ENCODE assay signal across 24 cellular contexts in the genomic region with DNA sequence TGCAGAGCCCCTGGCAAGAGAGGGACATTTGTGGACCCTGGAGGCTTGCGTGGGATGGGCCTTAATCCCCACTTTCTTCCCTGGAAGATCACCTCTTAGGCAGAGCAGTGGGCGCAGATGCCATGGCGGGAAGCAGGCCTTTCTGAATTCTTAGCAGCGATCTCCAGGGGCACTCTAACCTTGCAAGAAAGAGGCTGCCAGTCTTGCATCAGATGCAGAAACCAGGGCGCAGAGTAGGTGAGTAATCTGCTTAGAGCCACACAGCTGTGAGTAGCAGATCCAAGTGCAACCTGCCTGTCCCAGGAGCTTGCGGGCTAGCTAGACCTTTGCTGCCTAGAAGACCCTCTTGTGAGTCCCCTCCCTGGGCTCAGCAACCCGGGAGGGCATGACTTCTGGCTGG. TPM values are rescaled to one million over a fixed set of nuclear protein-coding genes. Genes with fewer than 3 reads are reported as not detected.
DNase-seq lines count a peak whose midpoint lies in the region; ATAC-seq and TF ChIP-seq lines count a peak whose summit lies in the region.
"Had no signal": no experiment of that assay in that cellular context is flagged by ENCODE, and none has a peak within 500 bp of the region (broad histone marks: within the 10 kb centered on the region; RNA-seq: fewer than 3 reads in every experiment).

No MANE protein-coding gene starts in this region.

- CTCF ChIA-PET in activated CD8-positive, alpha-beta T cell treated with anti-CD3 and anti-CD28 coated beads for 36 hours (lab: Charles Lee) = no interaction called here
- CTCF ChIA-PET in activated CD8-positive, alpha-beta T cell treated with anti-CD3 and anti-CD28 coated beads, Interleukin-2, amount 10 ng/mL, durations not matched to agents 7 days and 5 days (lab: Charles Lee) = no interaction called here
- CTCF ChIA-PET in Caco-2 (lab: Charles Lee) = no interaction called here

- no peaks in the 10 kb centered on the region for H3K27me3 Mint-ChIP-seq in activated CD8-positive, alpha-beta T cell treated with anti-CD3 and anti-CD28 coated beads for 36 hours
- H3K27me3 Mint-ChIP-seq in activated CD8-positive, alpha-beta T cell treated with anti-CD3 and anti-CD28 coated beads, Interleukin-2, amount 10 ng/mL, durations not matched to agents 7 days and 5 days (ENCODE audit: low read depth) = no peaks in the 10 kb centered on the region
- H3K27me3 Mint-ChIP-seq in Caco-2 (ENCODE audit: insufficient read depth, unreplicated experiment) = no peaks in the 10 kb centered on the region
- H3K27me3 Mint-ChIP-seq in activated naive CD8-positive, alpha-beta T cell treated with anti-CD3 and anti-CD28 coated beads for 36 hours = no peaks in the 10 kb centered on the region
- no peaks in the 10 kb centered on the region for H3K27me3 Mint-ChIP-seq in neural crest cell (ENCODE audit: low read depth)
- H3K27me3 Mint-ChIP-seq: effector memory CD8-positive, alpha-beta T cell; naive thymus-derived CD8-positive, alpha-beta T cell had no signal

- intact Hi-C loops in activated CD8-positive, alpha-beta T cell treated with anti-CD3 and anti-CD28 coated beads for 36 hours (cut with micrococcal nuclease) = no loop called here
- intact Hi-C loops in Caco-2 (cut with micrococcal nuclease; ENCODE audit: unreplicated experiment) = no loop called here

- peak; percentile 17 for DNase-seq in activated CD8-positive, alpha-beta T cell treated with anti-CD3 and anti-CD28 coated beads for 36 hours
- DNase-seq in activated CD8-positive, alpha-beta T cell treated with anti-CD3 and anti-CD28 coated beads, Interleukin-2, amount 10 ng/mL, durations not matched to agents 7 days and 5 days = no peak
- DNase-seq in Caco-2 (peak in 1 of 2 experiments; percentile 21), neural crest cell (ENCODE audit: low read depth, low spot score) (no peak), A172 (ENCODE audit: low spot score) (no peak)
- DNase-seq in activated naive CD8-positive, alpha-beta T cell treated with anti-CD3 and anti-CD28 coated beads for 36 hours = no peak
- DNase-seq: activated CD4-positive, alpha-beta T cell treated with anti-CD3 and anti-CD28 coated beads for 48 hours; activated effector memory CD4-positive, alpha-beta T cell treated with Interleukin-2 at 50 U/mL for 16 hours; BE2C; brain microvascular endothelial cell; colonic mucosa; COR-L47; effector memory CD8-positive, alpha-beta T cell; naive thymus-derived CD8-positive, alpha-beta T cell; NCI-H146; NCI-H510A; upper lobe of right lung had no signal

- no peaks in the 10 kb centered on the region for H3K4me1 ChIP-seq in Caco-2
- H3K4me1 ChIP-seq: BE2C, colonic mucosa, SJSA1, upper lobe of right lung had no signal

- peaks cover 3% of the 10 kb centered on the region for H3K4me1 Mint-ChIP-seq in activated CD8-positive, alpha-beta T cell treated with anti-CD3 and anti-CD28 coated beads for 36 hours (ENCODE audit: low read depth)
- no peaks in the 10 kb centered on the region for H3K4me1 Mint-ChIP-seq in activated CD8-positive, alpha-beta T cell treated with anti-CD3 and anti-CD28 coated beads, Interleukin-2, amount 10 ng/mL, durations not matched to agents 7 days and 5 days (ENCODE audit: low read depth)
- H3K4me1 Mint-ChIP-seq in Caco-2 (ENCODE audit: low read depth, unreplicated experiment) (no peaks in the 10 kb centered on the region), neural crest cell (peaks cover 15% of the 10 kb centered on the region)
- H3K4me1 Mint-ChIP-seq in activated naive CD8-positive, alpha-beta T cell treated with anti-CD3 and anti-CD28 coated beads for 36 hours = peaks cover 5% of the 10 kb centered on the region
- H3K4me1 Mint-ChIP-seq: mesothelial cell of epicardium had no signal

- H3K36me3 ChIP-seq in Caco-2 (ENCODE audit: control insufficient read depth, insufficient read depth, low read length) = peaks cover 2% of the 10 kb centered on the region
- H3K36me3 ChIP-seq: BE2C, brain microvascular endothelial cell, colonic mucosa, upper lobe of right lung had no signal

- H3K9me3 Mint-ChIP-seq in activated CD8-positive, alpha-beta T cell treated with anti-CD3 and anti-CD28 coated beads for 36 hours = no peaks in the 10 kb centered on the region
- no peaks in the 10 kb centered on the region for H3K9me3 Mint-ChIP-seq in activated CD8-positive, alpha-beta T cell treated with anti-CD3 and anti-CD28 coated beads, Interleukin-2, amount 10 ng/mL, durations not matched to agents 7 days and 5 days (ENCODE audit: insufficient read depth)
- no peaks in the 10 kb centered on the region for H3K9me3 Mint-ChIP-seq in Caco-2 (ENCODE audit: unreplicated experiment)
- no peaks in the 10 kb centered on the region for H3K9me3 Mint-ChIP-seq in activated naive CD8-positive, alpha-beta T cell treated with anti-CD3 and anti-CD28 coated beads for 36 hours
- H3K9me3 Mint-ChIP-seq in neural crest cell = no peaks in the 10 kb centered on the region
- H3K9me3 Mint-ChIP-seq: effector memory CD8-positive, alpha-beta T cell; mesothelial cell of epicardium; naive thymus-derived CD8-positive, alpha-beta T cell had no signal

- no peak overlapping the region for H3K4me3 ChIP-seq in Caco-2 (ENCODE audit: low read depth, low read length)
- H3K4me3 ChIP-seq: colonic mucosa, hepatocyte, SJSA1, upper lobe of right lung had no signal

- TF ChIP-seq CTCF in activated CD8-positive, alpha-beta T cell treated with anti-CD3 and anti-CD28 coated beads for 36 hours (IDR thresholded peaks at IDR 0.05) = no peak
- TF ChIP-seq CTCF in Caco-2 (IDR thresholded peaks at IDR 0.05; ENCODE audit: insufficient read depth in 1 of 2, low read depth in 1 of 2, low read length in 1 of 2, severe bottlenecking in 1 of 2, unreplicated experiment in 1 of 2) (no peak), neural crest cell (conservative IDR thresholded peaks at IDR 0.05) (no peak)

- no peak overlapping the region for H3K4me3 Mint-ChIP-seq in activated CD8-positive, alpha-beta T cell treated with anti-CD3 and anti-CD28 coated beads for 36 hours
- no peak overlapping the region for H3K4me3 Mint-ChIP-seq in activated CD8-positive, alpha-beta T cell treated with anti-CD3 and anti-CD28 coated beads, Interleukin-2, amount 10 ng/mL, durations not matched to agents 7 days and 5 days
- no peak overlapping the region for H3K4me3 Mint-ChIP-seq in Caco-2 (ENCODE audit: unreplicated experiment)
- no peak overlapping the region for H3K4me3 Mint-ChIP-seq in activated naive CD8-positive, alpha-beta T cell treated with anti-CD3 and anti-CD28 coated beads for 36 hours
- H3K4me3 Mint-ChIP-seq in neural crest cell = no peak overlapping the region
- H3K4me3 Mint-ChIP-seq: effector memory CD8-positive, alpha-beta T cell; mesothelial cell of epicardium; naive thymus-derived CD8-positive, alpha-beta T cell had no signal

- POLR2A ChIA-PET in activated CD8-positive, alpha-beta T cell treated with anti-CD3 and anti-CD28 coated beads for 36 hours (lab: Charles Lee) = interaction anchor here (1.2 kb wide), 1 partner anchor 46 kb away, joined by 3 read pairs; no protein-coding TSS in a partner anchor
- POLR2A ChIA-PET in activated CD8-positive, alpha-beta T cell treated with anti-CD3 and anti-CD28 coated beads, Interleukin-2, amount 10 ng/mL, durations not matched to agents 7 days and 5 days (lab: Charles Lee) = no interaction called here
- POLR2A ChIA-PET in Caco-2 (lab: Charles Lee) = no interaction called here

- no peaks in the 10 kb centered on the region for H3K9me3 ChIP-seq in Caco-2
- H3K9me3 ChIP-seq: BE2C, colonic mucosa, SJSA1, upper lobe of right lung had no signal

- no peaks in the 10 kb centered on the region for H3K27me3 ChIP-seq in Caco-2 (replicated peaks; ENCODE audit: control insufficient read depth, insufficient read depth, low read length)
- H3K27me3 ChIP-seq: BE2C, brain microvascular endothelial cell, colonic mucosa, hepatocyte, SJSA1, upper lobe of right lung had no signal

- no TSS peak for BruUV-seq in Caco-2 (replicated peaks; lab: Mats Ljungman, UMichigan)

- H3K36me3 Mint-ChIP-seq in activated CD8-positive, alpha-beta T cell treated with anti-CD3 and anti-CD28 coated beads for 36 hours (ENCODE audit: low read depth) = peaks cover 2% of the 10 kb centered on the region
- no peaks in the 10 kb centered on the region for H3K36me3 Mint-ChIP-seq in activated CD8-positive, alpha-beta T cell treated with anti-CD3 and anti-CD28 coated beads, Interleukin-2, amount 10 ng/mL, durations not matched to agents 7 days and 5 days (ENCODE audit: low read depth)
- H3K36me3 Mint-ChIP-seq in Caco-2 (ENCODE audit: insufficient read depth, unreplicated experiment) (peaks cover 19% of the 10 kb centered on the region), neural crest cell (ENCODE audit: low read depth) (no peaks in the 10 kb centered on the region)
- H3K36me3 Mint-ChIP-seq in activated naive CD8-positive, alpha-beta T cell treated with anti-CD3 and anti-CD28 coated beads for 36 hours = peaks cover 2% of the 10 kb centered on the region

- H3K27ac Mint-ChIP-seq in activated CD8-positive, alpha-beta T cell treated with anti-CD3 and anti-CD28 coated beads for 36 hours = no peak overlapping the region
- H3K27ac Mint-ChIP-seq in activated CD8-positive, alpha-beta T cell treated with anti-CD3 and anti-CD28 coated beads, Interleukin-2, amount 10 ng/mL, durations not matched to agents 7 days and 5 days = no peak overlapping the region
- H3K27ac Mint-ChIP-seq in Caco-2 (ENCODE audit: unreplicated experiment) (peak overlapping the region; percentile 29), neural crest cell (ENCODE audit: unreplicated experiment) (peak overlapping the region; percentile 27)
- H3K27ac Mint-ChIP-seq in activated naive CD8-positive, alpha-beta T cell treated with anti-CD3 and anti-CD28 coated beads for 36 hours = peak overlapping the region; percentile 26
- H3K27ac Mint-ChIP-seq: effector memory CD8-positive, alpha-beta T cell; mesothelial cell of epicardium had no signal

- no peak for ATAC-seq in activated CD8-positive, alpha-beta T cell treated with anti-CD3 and anti-CD28 coated beads for 36 hours
- no peak for ATAC-seq in activated CD8-positive, alpha-beta T cell treated with anti-CD3 and anti-CD28 coated beads, Interleukin-2, amount 10 ng/mL, durations not matched to agents 7 days and 5 days
- ATAC-seq in HG03521 (IDR thresholded peaks at IDR 0.05; ENCODE audit: unreplicated experiment) = no peak
- ATAC-seq in GM18867 (IDR thresholded peaks at IDR 0.05; ENCODE audit: unreplicated experiment) = no peak
- ATAC-seq: effector memory CD8-positive, alpha-beta T cell; esophagus mucosa; left lobe of liver; naive thymus-derived CD8-positive, alpha-beta T cell; upper lobe of right lung had no signal

RNA-seq across cellular contexts. Expression of gene KCTD7, which starts 40.0 kb away (rescaled TPM):
- 1 to 10 TPM; 4.8 to 5.4 TPM for total RNA-seq in activated CD8-positive, alpha-beta T cell treated with anti-CD3 and anti-CD28 coated beads for 36 hours
- total RNA-seq in activated CD8-positive, alpha-beta T cell treated with anti-CD3 and anti-CD28 coated beads, Interleukin-2, amount 10 ng/mL, durations not matched to agents 7 days and 5 days = 10 to 100 TPM; 31.1 to 32.6 TPM
- total RNA-seq in Caco-2 (2022) = 17.0 and 17.3 TPM in 2 replicates
- total RNA-seq in activated naive CD8-positive, alpha-beta T cell treated with anti-CD3 and anti-CD28 coated beads for 36 hours = 1 to 10 TPM; 3.5 to 4.3 TPM
- total RNA-seq in neural crest cell = 16.8 and 20.2 TPM in 2 replicates
- total RNA-seq in A172 (2014; rRNA removed; shearing (Covaris generic)) = 14.9 and 18.1 TPM in 2 replicates

Comparison
In these comparisons a context has a peak if more than half of its experiments do, and no peak if none do; other contexts are left out.
1. H3K27ac Mint-ChIP-seq: peak in Caco-2 (single experiment), activated naive CD8-positive, alpha-beta T cell treated with anti-CD3 and anti-CD28 coated beads for 36 hours (single experiment) and neural crest cell (single experiment); none in activated CD8-positive, alpha-beta T cell treated with anti-CD3 and anti-CD28 coated beads for 36 hours (single experiment) and activated CD8-positive, alpha-beta T cell treated with anti-CD3 and anti-CD28 coated beads, Interleukin-2, amount 10 ng/mL, durations not matched to agents 7 days and 5 days (single experiment).